In the genomic region with DNA sequence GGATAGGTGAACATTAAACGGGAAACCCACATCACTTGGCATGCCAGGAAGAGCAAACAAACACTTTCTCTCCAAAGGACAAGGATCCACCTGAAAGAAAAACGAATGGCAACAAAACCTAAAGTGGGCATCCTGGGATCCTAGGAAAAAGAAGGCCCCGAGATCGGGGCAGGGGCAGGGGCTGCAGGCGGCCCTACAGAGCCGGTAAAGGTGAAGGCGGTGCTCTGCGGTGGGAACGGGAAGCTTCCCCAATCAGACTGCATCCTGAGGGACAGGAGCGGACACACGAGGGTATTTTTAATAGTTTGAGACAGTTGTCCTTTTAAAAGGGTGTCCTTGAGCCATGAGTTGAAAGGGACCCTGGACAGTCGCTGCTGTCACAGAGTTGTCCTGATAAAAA, we compare ENCODE assay signal across 28 cellular contexts. TPM values are rescaled to one million over a fixed set of nuclear protein-coding genes. Genes with fewer than 3 reads are reported as not detected.
"Had no signal": no experiment of that assay in that cellular context is flagged by ENCODE, and none has a peak within 500 bp of the region (broad histone marks: within the 10 kb centered on the region; RNA-seq: fewer than 3 reads in every experiment).

No MANE protein-coding gene starts in this region.

- H3K27ac ChIP-seq: KMS-11 had no signal

- H3K27ac Mint-ChIP-seq: activated B cell treated with CpG ODN at 0.5 μM for 24 hours; activated CD4-positive, alpha-beta T cell treated with anti-CD3 and anti-CD28 coated beads, Interleukin-2, amount 10 ng/mL, durations not matched to agents 24 days and 14 days; activated naive CD4-positive, alpha-beta T cell treated with anti-CD3 and anti-CD28 coated beads for 36 hours; activated naive CD8-positive, alpha-beta T cell; activated T-helper 17 cell treated with anti-CD3 and anti-CD28 coated beads, Interleukin-2, amount 50 U/mL, for 72 hours; brain; T-helper 17 cell had no signal

- H3K27me3 Mint-ChIP-seq: activated B cell treated with CpG ODN at 0.5 μM for 24 hours; central memory CD8-positive, alpha-beta T cell; T-helper 17 cell had no signal

- H3K4me3 Mint-ChIP-seq: activated B cell treated with CpG ODN at 0.5 μM for 24 hours; activated CD4-positive, alpha-beta T cell treated with anti-CD3 and anti-CD28 coated beads, Interleukin-2, amount 10 ng/mL, durations not matched to agents 24 days and 14 days; activated naive CD4-positive, alpha-beta T cell treated with anti-CD3 and anti-CD28 coated beads for 36 hours; activated naive CD8-positive, alpha-beta T cell; activated T-helper 17 cell treated with anti-CD3 and anti-CD28 coated beads, Interleukin-2, amount 50 U/mL, for 72 hours; brain; central memory CD8-positive, alpha-beta T cell; T-helper 17 cell had no signal

- DNase-seq: activated B cell treated with CpG ODN at 0.5 μM for 24 hours; activated CD4-positive, alpha-beta T cell treated with anti-CD3 and anti-CD28 coated beads for 1 hour; activated CD4-positive, alpha-beta T cell treated with anti-CD3 and anti-CD28 coated beads, Interleukin-2, amount 10 ng/mL, durations not matched to agents 24 days and 14 days; activated CD4-positive, alpha-beta T cell treated with anti-CD3 and anti-CD28 coated beads, Interleukin-2, amount 50 U/mL, for 48 hours; activated gamma-delta T cell; activated naive CD4-positive, alpha-beta T cell treated with anti-CD3 and anti-CD28 coated beads for 36 hours; activated T-cell treated with anti-CD3 and anti-CD28 coated beads for 4 hours; activated T-cell treated with anti-CD3 and anti-CD28 coated beads, Interleukin-2, amount 50 U/mL, for 48 hours; amygdala; MV-4-11; NCI-H1092 treated with DMSO at 0.1 percent for 48 hours; NCI-H1436; NCI-H1694 treated with DMSO at 0.1 percent for 48 hours; NCI-H2029 treated with DMSO at 0.1 percent for 48 hours; NCI-H524 treated with DMSO at 0.1 percent for 48 hours; NCI-H774; SIG-M5; T-helper 17 cell; T-helper 9 cell had no signal

- H3K9me3 Mint-ChIP-seq: activated CD4-positive, alpha-beta T cell treated with anti-CD3 and anti-CD28 coated beads, Interleukin-2, amount 10 ng/mL, durations not matched to agents 24 days and 14 days had no signal

- H3K36me3 Mint-ChIP-seq: activated naive CD8-positive, alpha-beta T cell; brain had no signal

- H3K4me1 Mint-ChIP-seq: activated B cell treated with CpG ODN at 0.5 μM for 24 hours; activated CD4-positive, alpha-beta T cell treated with anti-CD3 and anti-CD28 coated beads, Interleukin-2, amount 10 ng/mL, durations not matched to agents 24 days and 14 days; activated T-helper 17 cell treated with anti-CD3 and anti-CD28 coated beads, Interleukin-2, amount 50 U/mL, for 72 hours; brain; central memory CD8-positive, alpha-beta T cell; T-helper 17 cell had no signal

RNA-seq across cellular contexts. Expression of a gene that starts 24.9 kb away (rescaled TPM):
- total RNA-seq: activated B cell treated with CpG ODN at 0.5 μM for 24 hours; activated CD4-positive, alpha-beta T cell treated with anti-CD3 and anti-CD28 coated beads, Interleukin-2, amount 10 ng/mL, durations not matched to agents 24 days and 14 days; activated CD8-positive, alpha-beta memory T cell treated with anti-CD3 and anti-CD28 coated beads for 36 hours; activated naive CD4-positive, alpha-beta T cell treated with anti-CD3 and anti-CD28 coated beads for 36 hours; activated T-helper 17 cell treated with anti-CD3 and anti-CD28 coated beads, Interleukin-2, amount 50 U/mL, for 72 hours; MCF 10A; OCI-LY7; RPMI7951; T-helper 17 cell had no signal
